In the genomic region with DNA sequence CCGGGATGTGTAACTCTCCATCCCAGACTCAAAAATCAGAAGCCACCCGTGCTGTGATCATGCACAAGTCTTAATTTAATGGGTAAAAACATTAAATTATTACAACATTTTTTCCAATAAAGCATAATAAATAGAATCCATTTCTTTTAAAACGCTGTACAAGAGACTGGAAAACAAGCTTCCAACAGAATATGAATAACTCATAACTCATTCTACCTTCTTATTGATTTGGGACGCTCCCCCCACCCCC, we compare ENCODE assay signal across 7 cellular contexts. TPM values are rescaled to one million over a fixed set of nuclear protein-coding genes. Genes with fewer than 3 reads are reported as not detected.
DNase-seq lines count a peak whose midpoint lies in the region; TF ChIP-seq lines count a peak whose summit lies in the region.

No MANE protein-coding gene starts in this region.

- peak overlapping the region; percentile 93 for H3K27ac Mint-ChIP-seq in activated naive CD8-positive, alpha-beta T cell

- H3K27ac ChIP-seq in HUES48 (ENCODE audit: low read depth, low read length) = no peak overlapping the region
- H3K27ac ChIP-seq in iPS-20b (ENCODE audit: low read length) = no peak overlapping the region
- H3K27ac ChIP-seq in stomach = peak overlapping the region; percentile 78 to 94 (median 91)

- peaks cover 3% of the 10 kb centered on the region for H3K36me3 Mint-ChIP-seq in activated naive CD8-positive, alpha-beta T cell

- DNase-seq in stomach (no peak), foreskin melanocyte (no peak), NCI-H146 treated with DMSO at 0.1 percent for 48 hours (lab: John Stamatoyannopoulos, UW; ENCODE audit: unreplicated experiment) (no peak), SHP77 (lab: John Stamatoyannopoulos, UW) (no peak)

- peaks cover 11% of the 10 kb centered on the region for H3K4me1 ChIP-seq in HUES48 (ENCODE audit: control insufficient read depth, insufficient read depth, low read length)
- H3K4me1 ChIP-seq in iPS-20b (ENCODE audit: insufficient read depth, low read length) = peaks cover 6% of the 10 kb centered on the region; the same call in 1 of the 2 replicates
- peaks cover 37 to 47% (median 45%) of the 10 kb centered on the region in 4 donors for H3K4me1 ChIP-seq in stomach

- intact Hi-C loops in stomach (cut with DNase I; ENCODE audit: low total_unique reads) = no loop called here

- H3K9me3 Mint-ChIP-seq in activated naive CD8-positive, alpha-beta T cell (ENCODE audit: low read depth) = no peaks in the 10 kb centered on the region

- H3K36me3 ChIP-seq in HUES48 (ENCODE audit: control insufficient read depth, insufficient read depth, low read length) (peaks cover 11% of the 10 kb centered on the region), iPS-20b (ENCODE audit: insufficient read depth, low read depth, low read length) (peaks cover 11% of the 10 kb centered on the region), stomach (peaks cover 0 to 19% (median 17%) of the 10 kb centered on the region in 4 donors)

- no peak for TF ChIP-seq EP300 in stomach (IDR thresholded peaks at IDR 0.05)

- TF ChIP-seq POLR2A in stomach (IDR thresholded peaks at IDR 0.05) = no peak

- no peak for TF ChIP-seq CTCF in stomach (IDR thresholded peaks at IDR 0.05)

- H3K27me3 Mint-ChIP-seq in activated naive CD8-positive, alpha-beta T cell = no peaks in the 10 kb centered on the region

- H3K9me3 ChIP-seq in HUES48 (ENCODE audit: control insufficient read depth, insufficient read depth, low read length) (no peaks in the 10 kb centered on the region), iPS-20b (ENCODE audit: insufficient read depth, low read depth, low read length) (no peaks in the 10 kb centered on the region), stomach (no peaks in the 10 kb centered on the region)

- H3K27me3 ChIP-seq in HUES48 (ENCODE audit: control insufficient read depth, insufficient read depth, low read length) (peaks cover 13% of the 10 kb centered on the region), iPS-20b (ENCODE audit: insufficient read depth, low read length) (peaks cover 18% of the 10 kb centered on the region), stomach (no peaks in the 10 kb centered on the region)

- peak overlapping the region; percentile 98 for H3K4me3 Mint-ChIP-seq in activated naive CD8-positive, alpha-beta T cell

- H3K4me3 ChIP-seq in HUES48 (ENCODE audit: low read depth, low read length) (peak overlapping the region; percentile 83), iPS-20b (ENCODE audit: low read length) (peak overlapping the region; percentile 85), stomach (peak overlapping the region; percentile 80 to 97 (median 86))

- no peak overlapping the region for H3K9ac ChIP-seq in HUES48 (ENCODE audit: low read depth, low read length)
- no peak overlapping the region for H3K9ac ChIP-seq in iPS-20b (ENCODE audit: low read depth, low read length)

- peaks cover 47% of the 10 kb centered on the region for H3K4me1 Mint-ChIP-seq in activated naive CD8-positive, alpha-beta T cell (ENCODE audit: low read depth)

- 4 to 10% (median 6%) methylated on average over 4 of the region's 4 CpGs for WGBS in stomach, 5 donors

RNA-seq across cellular contexts. Expression of gene KRI1, which starts 0.5 kb away (rescaled TPM):
- total RNA-seq in stomach = 100 to 1,000 TPM in 1 of 5 donors, 10 to 100 TPM in 3, 1 to 10 TPM in 1; 4.2 to 116 (median 18.7) TPM
- polyA plus RNA-seq in stomach = 10 to 100 TPM; 11.8 to 35.1 (median 12.5) TPM

RNA-seq across cellular contexts. Expression of gene CDKN2D, which starts 2.4 kb away (rescaled TPM):
- 1 to 10 TPM in 3 of 5 donors, not detected in 2; 4.1 to 8.8 (median 5.5) TPM for total RNA-seq in stomach
- 10 to 100 TPM in 1 of 3 donors, 1 to 10 TPM in 2; 8.1 to 11.8 (median 9.3) TPM for polyA plus RNA-seq in stomach

RNA-seq across cellular contexts. Expression of gene AP1M2, which starts 20.8 kb away (rescaled TPM):
- total RNA-seq in stomach = 100 to 1,000 TPM in 1 of 5 donors, 10 to 100 TPM in 4; 11.7 to 687 (median 61.0) TPM
- 100 to 1,000 TPM in 2 of 3 donors, 10 to 100 TPM in 1; 74.6 to 116 (median 112) TPM for polyA plus RNA-seq in stomach

RNA-seq across cellular contexts. Expression of gene ATG4D, which starts 22.6 kb away (rescaled TPM):
- total RNA-seq in stomach = 100 to 1,000 TPM in 1 of 5 donors, 10 to 100 TPM in 3, 1 to 10 TPM in 1; 2.3 to 336 (median 26.2) TPM
- 10 to 100 TPM; 26.3 to 48.9 (median 27.2) TPM for polyA plus RNA-seq in stomach

RNA-seq across cellular contexts. Expression of gene S1PR5, which starts 49.1 kb away (rescaled TPM):
- total RNA-seq in stomach = under 1 TPM in 1 of 5 donors, not detected in 4; 0.73 TPM
- 10 to 100 TPM in 1 of 3 donors, under 1 TPM in 1, not detected in 1; 0.19 to 13.3 TPM for polyA plus RNA-seq in stomach

Comparison
In these comparisons a context has a peak if more than half of its experiments do, and no peak if none do; other contexts are left out.
1. H3K27ac ChIP-seq: peak in stomach (5 of 5); none in HUES48 (single experiment) and iPS-20b (single experiment).
2. Peak in every context shown above with its lines, with median percentiles within 50 percentile points of each other: H3K4me3 ChIP-seq.